16 cellular contexts compared by ENCODE assay signal in the genomic region with DNA sequence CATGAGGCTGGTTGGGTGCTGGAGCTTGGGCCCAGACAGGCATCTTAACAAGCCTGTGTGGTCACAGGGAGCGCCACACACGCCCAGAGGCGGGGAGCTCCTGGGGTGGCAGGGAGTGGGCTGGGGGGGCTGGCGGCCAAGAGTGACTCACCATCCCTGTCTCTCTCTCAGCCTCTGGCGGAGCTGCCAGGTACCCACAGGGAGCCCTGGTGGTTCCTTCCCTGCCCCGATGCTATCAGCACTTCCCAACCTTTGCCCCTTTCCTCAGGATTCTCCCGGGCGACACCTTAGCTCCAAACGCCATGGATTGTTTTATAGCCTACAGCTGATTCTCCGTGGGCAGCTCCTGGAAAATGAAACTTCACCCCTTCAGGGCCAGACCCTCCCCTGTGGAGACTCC. TPM values are rescaled to one million over a fixed set of nuclear protein-coding genes. Genes with fewer than 3 reads are reported as not detected.
DNase-seq lines count a peak whose midpoint lies in the region; ATAC-seq and TF ChIP-seq lines count a peak whose summit lies in the region.
"Had no signal": no experiment of that assay in that cellular context is flagged by ENCODE, and none has a peak within 500 bp of the region (broad histone marks: within the 10 kb centered on the region; RNA-seq: fewer than 3 reads in every experiment).

No MANE protein-coding gene starts in this region.

- intact Hi-C loops in colonic mucosa (cut with DNase I) (no loop called here), ascending aorta (cut with DNase I) (no loop called here)
- intact Hi-C loops in activated CD4-positive, alpha-beta T cell treated with anti-CD3 and anti-CD28 coated beads for 36 hours (cut with DNase I, micrococcal nuclease), result no loop called here

- DNase-seq in H4 (ENCODE audit: low spot score) (peak; percentile 57), M059J (ENCODE audit: low read depth) (peak; percentile 35), colonic mucosa (peak; percentile 80), ascending aorta (ENCODE audit: low spot score in 2 of 2) (no peak)
- DNase-seq in activated CD4-positive, alpha-beta T cell treated with anti-CD3 and anti-CD28 coated beads for 36 hours, result no peak
- no peak for DNase-seq in stimulated activated CD4-positive, alpha-beta T cell treated with anti-CD3 and anti-CD28 coated beads, Interleukin-2, amount 100 ng/mL, for 48 hours
- DNase-seq: NCI-H1048, NCI-H1436 treated with DMSO at 0.1 percent for 48 hours, NCI-H2029 treated with DMSO at 0.1 percent for 48 hours, NCI-H510A, NCI-H82, SHP77 treated with DMSO at 0.1 percent for 48 hours had no signal

- H3K4me1 ChIP-seq in colonic mucosa, result peaks cover 2% of the 10 kb centered on the region
- H3K4me1 ChIP-seq in muscle layer of duodenum (ENCODE audit: control insufficient read depth in 1 of 2, insufficient read depth in 2 of 2, low read length in 2 of 2), result peaks cover 0 to 6% of the 10 kb centered on the region in 2 donors
- H3K4me1 ChIP-seq in ascending aorta, result no peaks in the 10 kb centered on the region

- CTCF ChIA-PET in activated CD4-positive, alpha-beta T cell treated with anti-CD3 and anti-CD28 coated beads for 36 hours (lab: Charles Lee), result no interaction called here

- H3K36me3 Mint-ChIP-seq in activated CD4-positive, alpha-beta T cell treated with anti-CD3 and anti-CD28 coated beads for 36 hours (ENCODE audit: low read depth), result no peaks in the 10 kb centered on the region

- H3K9ac ChIP-seq in colonic mucosa (ENCODE audit: low read depth in 2 of 2, low read length in 2 of 2), result peak overlapping the region in 1 of 2 donors; percentile 58

- H3K9me3 ChIP-seq in colonic mucosa, result no peaks in the 10 kb centered on the region
- no peaks in the 10 kb centered on the region for H3K9me3 ChIP-seq in muscle layer of duodenum (ENCODE audit: control insufficient read depth in 1 of 2, low read length in 2 of 2)
- H3K9me3 ChIP-seq in ascending aorta, result no peaks in the 10 kb centered on the region

- no peak for TF ChIP-seq CTCF in colonic mucosa (IDR thresholded peaks at IDR 0.05)
- no peak for TF ChIP-seq CTCF in ascending aorta (IDR thresholded peaks at IDR 0.05)

- H3K36me3 ChIP-seq in colonic mucosa (no peaks in the 10 kb centered on the region), muscle layer of duodenum (ENCODE audit: control insufficient read depth in 1 of 2, insufficient read depth in 2 of 2, low read length in 2 of 2) (no peaks in the 10 kb centered on the region), ascending aorta (no peaks in the 10 kb centered on the region)

- POLR2A ChIA-PET in activated CD4-positive, alpha-beta T cell treated with anti-CD3 and anti-CD28 coated beads for 36 hours (lab: Charles Lee), result no interaction called here

- H3K27me3 ChIP-seq in colonic mucosa (peaks cover 14% of the 10 kb centered on the region), muscle layer of duodenum (ENCODE audit: low read depth, low read length) (peaks cover 12% of the 10 kb centered on the region), ascending aorta (no peaks in the 10 kb centered on the region)

- peaks cover 5% of the 10 kb centered on the region for H3K4me1 Mint-ChIP-seq in activated CD4-positive, alpha-beta T cell treated with anti-CD3 and anti-CD28 coated beads for 36 hours

- H3K27me3 Mint-ChIP-seq in activated CD4-positive, alpha-beta T cell treated with anti-CD3 and anti-CD28 coated beads for 36 hours, result peaks cover 37% of the 10 kb centered on the region

- no peak overlapping the region for H3K27ac Mint-ChIP-seq in activated CD4-positive, alpha-beta T cell treated with anti-CD3 and anti-CD28 coated beads for 36 hours

- H3K27ac ChIP-seq in colonic mucosa (no peak overlapping the region), muscle layer of duodenum (ENCODE audit: low read length) (peak overlapping the region; percentile 56), ascending aorta (no peak overlapping the region)
- H3K27ac ChIP-seq: C4-2B, HL-60 had no signal

- H3K4me3 Mint-ChIP-seq in activated CD4-positive, alpha-beta T cell treated with anti-CD3 and anti-CD28 coated beads for 36 hours, result no peak overlapping the region

- ATAC-seq in activated CD4-positive, alpha-beta T cell treated with anti-CD3 and anti-CD28 coated beads for 36 hours, result no peak
- ATAC-seq: Panc1 had no signal

- H3K9me3 Mint-ChIP-seq in activated CD4-positive, alpha-beta T cell treated with anti-CD3 and anti-CD28 coated beads for 36 hours (ENCODE audit: low read depth), result no peaks in the 10 kb centered on the region

- H3K4me3 ChIP-seq in colonic mucosa (no peak overlapping the region), muscle layer of duodenum (ENCODE audit: low read depth in 1 of 2, low read length in 2 of 2) (no peak overlapping the region), ascending aorta (no peak overlapping the region)

RNA-seq across cellular contexts. Expression of gene SLC9A3, which starts 5.5 kb away (rescaled TPM):
- total RNA-seq in H4 (2014; rRNA removed; shearing (Covaris generic)), result 2.3 and 2.9 TPM in 2 replicates
- 2.9 and 3.0 TPM in 2 replicates for total RNA-seq in M059J (2014; rRNA removed; shearing (Covaris generic))
- total RNA-seq in colonic mucosa (10 to 100 TPM; 70.0 to 78.8 TPM), ascending aorta (9.9 TPM)
- total RNA-seq in activated CD4-positive, alpha-beta T cell treated with anti-CD3 and anti-CD28 coated beads for 36 hours, result 1 to 10 TPM; 2.1 to 2.4 TPM

Comparison
In these comparisons a context has a peak if more than half of its experiments do, and no peak if none do; other contexts are left out.
1. DNase-seq: peak in H4 (single experiment), M059J (single experiment) and colonic mucosa (single experiment); none in activated CD4-positive, alpha-beta T cell treated with anti-CD3 and anti-CD28 coated beads for 36 hours (single experiment), stimulated activated CD4-positive, alpha-beta T cell treated with anti-CD3 and anti-CD28 coated beads, Interleukin-2, amount 100 ng/mL, for 48 hours (0 of 2) and ascending aorta (0 of 2).